Comparison of ENCODE assay signal across 26 cellular contexts in genomic region chr13:100438059-100438788, GRCh38.
DNase-seq lines count a peak whose midpoint lies in the region; FAIRE-seq and TF ChIP-seq lines count a peak whose summit lies in the region.
"Had no signal": no experiment of that assay in that cellular context is flagged by ENCODE, and none has a peak within 500 bp of the region (broad histone marks: within the 10 kb centered on the region; RNA-seq: fewer than 3 reads in every experiment).

No MANE protein-coding gene starts in this region.

- H3K4me2 ChIP-seq in H9 (ENCODE audit: insufficient read depth, insufficient read length, low read length) = no peak overlapping the region
- H3K4me2 ChIP-seq: BLaER1 had no signal

- no peaks in the 10 kb centered on the region for H3K27me3 Mint-ChIP-seq in H9 (ENCODE audit: low read depth)
- no peaks in the 10 kb centered on the region for H3K27me3 Mint-ChIP-seq in endodermal cell (ENCODE audit: insufficient read depth)
- H3K27me3 Mint-ChIP-seq in progenitor cell of endocrine pancreas = no peaks in the 10 kb centered on the region
- H3K27me3 Mint-ChIP-seq: activated CD4-positive, alpha-beta T cell treated with anti-CD3 and anti-CD28 coated beads, Interleukin-2, amount 10 ng/mL, durations not matched to agents 7 days and 5 days; natural killer cell treated with Interleukin-12 subunit alpha and Interleukin-12 subunit beta and Interleukin-15 and Interleukin-18, amount 100 ng/mL, for 72 hours; stimulated activated memory B cell treated with anti-CD40 and anti-IgM and Interleukin-4, amounts not matched to agents 10 μg/mL and 1 μg/mL and 100 μg/mL, for 72 hours had no signal

- H3K23me2 ChIP-seq in H9 (ENCODE audit: insufficient read length, low read depth, low read length, poor library complexity, severe bottlenecking) = no peaks in the 10 kb centered on the region

- peak overlapping the region; percentile 3 for H2BK12ac ChIP-seq in H9 (ENCODE audit: insufficient read length, low read depth, low read length)

- no peak overlapping the region for H3K4me3 ChIP-seq in endodermal cell (ENCODE audit: low read length)
- H3K4me3 ChIP-seq: BLaER1, body of pancreas, dorsolateral prefrontal cortex, mucosa of descending colon, upper lobe of left lung had no signal

- no peak overlapping the region for H3K4me3 Mint-ChIP-seq in H9
- no peak overlapping the region for H3K4me3 Mint-ChIP-seq in endodermal cell
- H3K4me3 Mint-ChIP-seq in progenitor cell of endocrine pancreas (ENCODE audit: low read depth) = no peak overlapping the region
- H3K4me3 Mint-ChIP-seq: activated CD4-positive, alpha-beta T cell treated with anti-CD3 and anti-CD28 coated beads, Interleukin-2, amount 10 ng/mL, durations not matched to agents 7 days and 5 days; activated T-cell treated with anti-CD3 and anti-CD28 coated beads, Interleukin-2, amount 50 U/mL, for 72 hours; natural killer cell treated with Interleukin-12 subunit alpha and Interleukin-12 subunit beta and Interleukin-15 and Interleukin-18, amount 100 ng/mL, for 72 hours; stimulated activated memory B cell treated with anti-CD40 and anti-IgM and Interleukin-4, amounts not matched to agents 10 μg/mL and 1 μg/mL and 100 μg/mL, for 72 hours had no signal

- intact Hi-C loops in posterior vena cava (cut with DNase I) = loop anchor here in 1 of 2 donors (5.0 kb wide), 1 partner anchor 1556 kb away; no protein-coding TSS in a partner anchor

- H3K27ac ChIP-seq in H9 (ENCODE audit: insufficient read length, low read depth, low read length) (peak overlapping the region; percentile 1), endodermal cell (ENCODE audit: low read depth, low read length) (peak overlapping the region; percentile 54)
- H3K27ac ChIP-seq: BLaER1, body of pancreas, RWPE1, upper lobe of left lung had no signal

- H3K9ac ChIP-seq in H9 (ENCODE audit: extremely low read depth, insufficient read length, low read length) = no peak overlapping the region
- H3K9ac ChIP-seq in endodermal cell (ENCODE audit: extremely low read depth, low read length, poor library complexity, severe bottlenecking) = no peak overlapping the region
- H3K9ac ChIP-seq: BLaER1 had no signal

- peaks cover 38 to 45% of the 10 kb centered on the region in 2 experiments for H3K4me1 Mint-ChIP-seq in H9
- peaks cover 28% of the 10 kb centered on the region for H3K4me1 Mint-ChIP-seq in endodermal cell
- peaks cover 15% of the 10 kb centered on the region for H3K4me1 Mint-ChIP-seq in progenitor cell of endocrine pancreas (ENCODE audit: low read depth)
- H3K4me1 Mint-ChIP-seq: stimulated activated memory B cell treated with anti-CD40 and anti-IgM and Interleukin-4, amounts not matched to agents 10 μg/mL and 1 μg/mL and 100 μg/mL, for 72 hours had no signal

- no peak overlapping the region for H2AK5ac ChIP-seq in H9 (ENCODE audit: insufficient read length, low read length)

- H3K18ac ChIP-seq in H9 (ENCODE audit: insufficient read length, low read depth, low read length) = no peak overlapping the region

- no peak overlapping the region for H3K14ac ChIP-seq in H9 (ENCODE audit: insufficient read depth, low read length)

- H4K91ac ChIP-seq in H9 (ENCODE audit: insufficient read length, low read depth, low read length) = no peak overlapping the region

- H3K36me3 Mint-ChIP-seq in H9 (ENCODE audit: insufficient read depth in 1 of 3, low read depth in 3 of 3) (peaks cover 13 to 20% (median 18%) of the 10 kb centered on the region in 3 experiments), endodermal cell (ENCODE audit: low read depth) (peaks cover 26% of the 10 kb centered on the region), progenitor cell of endocrine pancreas (ENCODE audit: insufficient read depth) (peaks cover 13% of the 10 kb centered on the region)
- H3K36me3 Mint-ChIP-seq: natural killer cell treated with Interleukin-12 subunit alpha and Interleukin-12 subunit beta and Interleukin-15 and Interleukin-18, amount 100 ng/mL, for 72 hours had no signal

- H3K36me3 ChIP-seq in endodermal cell (ENCODE audit: control insufficient read depth, insufficient read depth, low read length) = peaks cover 30% of the 10 kb centered on the region
- H3K36me3 ChIP-seq: BLaER1 had no signal

- H3K27me3 ChIP-seq in H9 (ENCODE audit: insufficient read depth, low read length) (no peaks in the 10 kb centered on the region), endodermal cell (ENCODE audit: control insufficient read depth, insufficient read depth, low read length, poor library complexity, severe bottlenecking) (no peaks in the 10 kb centered on the region)
- H3K27me3 ChIP-seq: BLaER1, body of pancreas, dorsolateral prefrontal cortex, upper lobe of left lung had no signal

- no peak overlapping the region for H3K4ac ChIP-seq in H9 (ENCODE audit: low read depth, low read length)

- H4K5ac ChIP-seq in H9 (ENCODE audit: insufficient read length, low read depth, low read length) = no peak overlapping the region

- no peak overlapping the region for H2BK20ac ChIP-seq in H9 (ENCODE audit: low read depth, low read length, poor library complexity, severe bottlenecking)

- no peak overlapping the region for H2BK120ac ChIP-seq in H9 (ENCODE audit: low read depth, low read length, poor library complexity, severe bottlenecking)

- H3K23ac ChIP-seq in H9 (ENCODE audit: insufficient read length, low read depth, low read length) = no peak overlapping the region

- no peak for FAIRE-seq in RCC 7860 (lab: Jason Lieb, UNC)
- FAIRE-seq: endothelial cell of umbilical vein, G401.6, keratinocyte had no signal

- H3T11ph ChIP-seq in H9 (ENCODE audit: low read length) = no peak overlapping the region

- H3K79me2 ChIP-seq in H9 (ENCODE audit: insufficient read depth, low read length) = no peaks in the 10 kb centered on the region; the same call in 1 of the 2 replicates

- H2AFZ ChIP-seq in H9 (ENCODE audit: low read length) = no peak overlapping the region

- H2BK15ac ChIP-seq in H9 (ENCODE audit: low read depth, low read length) = no peak overlapping the region

- DNase-seq in H9 (no peak), NCI-H2081 (lab: John Stamatoyannopoulos, UW) (peak; percentile 51 to 76), endodermal cell (no peak), progenitor cell of endocrine pancreas (ENCODE audit: low spot score, unreplicated experiment) (no peak), NCI-H524 (lab: John Stamatoyannopoulos, UW) (no peak), RCC 7860 (ENCODE audit: low spot score) (no peak), posterior vena cava (ENCODE audit: low spot score) (no peak)
- DNase-seq: activated CD4-positive, alpha-beta T cell treated with anti-CD3 and anti-CD28 coated beads, Interleukin-2, amount 10 ng/mL, durations not matched to agents 7 days and 5 days; activated naive CD4-positive, alpha-beta T cell treated with Interleukin-2 at 50 U/mL for 16 hours; activated T-cell treated with anti-CD3 and anti-CD28 coated beads, Interleukin-2, amount 50 U/mL, for 72 hours; body of pancreas; cerebellar nuclear complex; DMS53; dorsolateral prefrontal cortex; mucosa of descending colon; NCI-H1092 treated with DMSO at 0.1 percent for 48 hours; stimulated activated CD4-positive, alpha-beta T cell treated with anti-CD3 and anti-CD28 coated beads, Interleukin-4, amount 100 ng/mL, for 4 hours; substantia nigra; upper lobe of left lung had no signal

- peak overlapping the region; percentile 22 to 97 (median 94) for H3K27ac Mint-ChIP-seq in H9
- H3K27ac Mint-ChIP-seq in endodermal cell = peak overlapping the region; percentile 33
- peak overlapping the region; percentile 90 for H3K27ac Mint-ChIP-seq in progenitor cell of endocrine pancreas
- H3K27ac Mint-ChIP-seq: activated CD4-positive, alpha-beta T cell treated with anti-CD3 and anti-CD28 coated beads, Interleukin-2, amount 10 ng/mL, durations not matched to agents 7 days and 5 days; activated T-cell treated with anti-CD3 and anti-CD28 coated beads, Interleukin-2, amount 50 U/mL, for 72 hours; stimulated activated memory B cell treated with anti-CD40 and anti-IgM and Interleukin-4, amounts not matched to agents 10 μg/mL and 1 μg/mL and 100 μg/mL, for 72 hours had no signal

- H4K8ac ChIP-seq in H9 (replicated peaks; ENCODE audit: insufficient read length, low read depth, low read length) = no peak overlapping the region

- no CpG with 5 or more reads among the region's 6 CpGs for WGBS in H9 (ENCODE audit: extremely low coverage, insufficient read length, low lambda C conversion rate)
- 90 to 98% methylated on average over 6 of the region's 6 CpGs for WGBS in endodermal cell (ENCODE audit: insufficient coverage in 1 of 2, insufficient read length in 1 of 2), 2 experiments

- H4K20me1 ChIP-seq in H9 (ENCODE audit: control insufficient read depth, insufficient read depth, insufficient read length) = no peaks in the 10 kb centered on the region
- H4K20me1 ChIP-seq: BLaER1 had no signal

- TF ChIP-seq CTCF in H9 (conservative IDR thresholded peaks at IDR 0.05) (no peak), endodermal cell (conservative IDR thresholded peaks at IDR 0.05) (no peak), progenitor cell of endocrine pancreas (IDR thresholded peaks at IDR 0.05; ENCODE audit: unreplicated experiment) (no peak)

- H3K9me3 ChIP-seq in H9 (ENCODE audit: control insufficient read depth, low read depth, low read length) = no peaks in the 10 kb centered on the region
- H3K9me3 ChIP-seq in endodermal cell (ENCODE audit: control insufficient read depth, low read length) = no peaks in the 10 kb centered on the region
- H3K9me3 ChIP-seq: BLaER1, body of pancreas, mucosa of descending colon, upper lobe of left lung had no signal

- H3K4me1 ChIP-seq in H9 (ENCODE audit: insufficient read depth, low read length) = peaks cover 12% of the 10 kb centered on the region
- H3K4me1 ChIP-seq in endodermal cell (ENCODE audit: control insufficient read depth, insufficient read depth, low read length) = peaks cover 7% of the 10 kb centered on the region
- H3K4me1 ChIP-seq: BLaER1 had no signal

- H3K79me1 ChIP-seq in H9 (ENCODE audit: insufficient read depth, low read depth, low read length, poor library complexity, severe bottlenecking) = no peaks in the 10 kb centered on the region

- H2BK5ac ChIP-seq in H9 (ENCODE audit: insufficient read length, low read length) = peak overlapping the region; percentile 4

- H3K9me3 Mint-ChIP-seq in H9 (no peaks in the 10 kb centered on the region), endodermal cell (no peaks in the 10 kb centered on the region), progenitor cell of endocrine pancreas (ENCODE audit: low read depth) (peaks cover 3% of the 10 kb centered on the region)
- H3K9me3 Mint-ChIP-seq: activated T-cell treated with anti-CD3 and anti-CD28 coated beads, Interleukin-2, amount 50 U/mL, for 72 hours; natural killer cell treated with Interleukin-12 subunit alpha and Interleukin-12 subunit beta and Interleukin-15 and Interleukin-18, amount 100 ng/mL, for 72 hours; stimulated activated memory B cell treated with anti-CD40 and anti-IgM and Interleukin-4, amounts not matched to agents 10 μg/mL and 1 μg/mL and 100 μg/mL, for 72 hours had no signal

- no peak overlapping the region for H3K56ac ChIP-seq in H9 (ENCODE audit: insufficient read length, low read depth, low read length)

Comparison
In these comparisons a context has a peak if more than half of its experiments do, and no peak if none do; other contexts are left out.
1. DNase-seq: peak in NCI-H2081 (2 of 2); none in H9 (single experiment), endodermal cell (single experiment), progenitor cell of endocrine pancreas (single experiment), NCI-H524 (0 of 2), RCC 7860 (single experiment) and posterior vena cava (single experiment).
2. H3K27ac Mint-ChIP-seq: peak in every context shown above with its lines; median percentile 94 in H9; 90 in progenitor cell of endocrine pancreas; 33 in endodermal cell.